In the genomic region with DNA sequence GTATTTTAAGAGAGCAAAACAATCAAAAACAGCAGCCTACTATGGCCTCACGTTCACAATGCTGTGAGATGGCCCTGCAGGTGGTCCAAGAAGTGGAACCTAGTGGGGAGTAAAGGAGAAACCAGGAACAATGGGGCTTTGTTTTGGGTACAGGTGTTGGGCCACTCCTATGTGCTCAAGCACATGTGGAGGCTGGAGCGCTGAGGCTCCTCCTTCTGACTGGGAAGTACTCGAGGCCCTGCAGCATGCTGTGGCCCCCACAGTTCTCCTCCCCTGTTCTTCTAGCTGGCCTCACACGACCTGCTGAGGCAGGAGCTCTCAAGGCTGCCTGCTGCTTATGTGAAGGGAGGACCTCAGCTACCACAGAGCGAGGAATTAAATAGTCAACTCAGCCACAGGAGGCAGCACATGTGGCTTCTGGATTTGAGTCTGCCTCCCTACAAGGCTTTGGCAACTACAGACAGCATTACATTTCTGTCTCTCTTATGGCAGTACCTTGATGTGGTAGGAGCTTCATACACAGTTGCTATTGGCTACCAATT, we compare ENCODE assay signal across 22 cellular contexts.
A peak's percentile ranks its signal among the peaks of the same experiment; 100 is the strongest.
DNase-seq lines count a peak whose midpoint lies in the region; ATAC-seq, FAIRE-seq and TF ChIP-seq lines count a peak whose summit lies in the region.
"Had no signal": no experiment of that assay in that cellular context is flagged by ENCODE, and none has a peak within 500 bp of the region (broad histone marks: within the 10 kb centered on the region; RNA-seq: fewer than 3 reads in every experiment).

No MANE protein-coding gene starts in this region.

- no peaks in the 10 kb centered on the region for H3K79me2 ChIP-seq in keratinocyte (ENCODE audit: control insufficient read depth, insufficient read depth, low read length)

- H4K20me1 ChIP-seq in keratinocyte (ENCODE audit: control insufficient read depth, extremely low read depth, insufficient read depth, low read length): no peaks in the 10 kb centered on the region

- H3K27ac ChIP-seq in WERI-Rb-1: no peak overlapping the region
- no peak overlapping the region for H3K27ac ChIP-seq in keratinocyte (ENCODE audit: control insufficient read depth, insufficient read depth, low read length)
- H3K27ac ChIP-seq: adrenal gland had no signal

- H3K27me3 ChIP-seq in WERI-Rb-1 (ENCODE audit: insufficient read depth, low read depth, severe bottlenecking): no peaks in the 10 kb centered on the region
- H3K27me3 ChIP-seq in keratinocyte (ENCODE audit: control insufficient read depth, extremely low read depth, insufficient read depth, low read length): peaks cover 5% of the 10 kb centered on the region
- H3K27me3 ChIP-seq: adrenal gland had no signal

- no peak overlapping the region for H3K4me2 ChIP-seq in keratinocyte (ENCODE audit: control insufficient read depth, extremely low read depth, insufficient read depth, low read depth, low read length)

- dilution Hi-C loops in keratinocyte (cut with MboI; ENCODE audit: extremely low pct_ligation_motif_present, low sequenced_read_pairs): no loop called here

- no peak for ATAC-seq in GM18519 (IDR thresholded peaks at IDR 0.05; ENCODE audit: low FRiP score, unreplicated experiment)
- ATAC-seq: left ventricle myocardium superior; Panc1; stimulated activated memory B cell treated with anti-CD40 and anti-IgM and Interleukin-4, amounts not matched to agents 10 μg/mL and 1 μg/mL and 100 μg/mL, for 72 hours; T-cell had no signal

- H3K4me1 ChIP-seq in keratinocyte (ENCODE audit: control insufficient read depth, extremely low read depth, insufficient read depth, low read length): no peaks in the 10 kb centered on the region
- H3K4me1 ChIP-seq: adrenal gland had no signal

- TF ChIP-seq CTCF in LNCaP clone FGC (IDR thresholded peaks at IDR 0.05; ENCODE audit: control insufficient read depth, extremely low read depth, insufficient read depth) (peak; percentile 8; the same call in 1 of the 2 replicates), WERI-Rb-1 (IDR thresholded peaks at IDR 0.05; ENCODE audit: low read depth, low read length) (0 out of 2 replicates have a peak, but pooled peaks have one; percentile 21), keratinocyte (optimal IDR thresholded peaks at IDR 0.05 in 1 of 3, IDR thresholded peaks at IDR 0.05 in 1 of 3, conservative IDR thresholded peaks at IDR 0.05 in 1 of 3; ENCODE audit: extremely low read depth in 1 of 3, insufficient read depth in 2 of 3, low read length in 3 of 3) (peak in 2 of 3 experiments; percentile 3 to 26)

- H2AFZ ChIP-seq in keratinocyte (ENCODE audit: control insufficient read depth, low read length): no peak overlapping the region

- FAIRE-seq in keratinocyte (lab: Jason Lieb, UNC) (no peak), RCC 7860 (lab: Jason Lieb, UNC) (no peak)
- FAIRE-seq: endometrium had no signal

- H3K9me3 ChIP-seq in WERI-Rb-1 (ENCODE audit: severe bottlenecking): no peaks in the 10 kb centered on the region
- no peaks in the 10 kb centered on the region for H3K9me3 ChIP-seq in keratinocyte (ENCODE audit: control insufficient read depth, low read depth, low read length)
- H3K9me3 ChIP-seq: adrenal gland had no signal

- H3K36me3 ChIP-seq in WERI-Rb-1 (no peaks in the 10 kb centered on the region), keratinocyte (ENCODE audit: control insufficient read depth in 2 of 2, extremely low read depth in 1 of 2, insufficient read depth in 2 of 2, low read length in 2 of 2) (no peaks in the 10 kb centered on the region)
- H3K36me3 ChIP-seq: adrenal gland had no signal

- H3K4me3 ChIP-seq in LNCaP clone FGC (ENCODE audit: low read depth, low read length): no peak overlapping the region
- H3K4me3 ChIP-seq in WERI-Rb-1 (ENCODE audit: low read depth, low read length): no peak overlapping the region
- no peak overlapping the region for H3K4me3 ChIP-seq in keratinocyte (ENCODE audit: control insufficient read depth in 2 of 3, extremely low read depth in 1 of 3, insufficient read depth in 2 of 3, low read depth in 1 of 3, low read length in 3 of 3)
- H3K4me3 ChIP-seq: adrenal gland had no signal

- H3K9ac ChIP-seq in keratinocyte (ENCODE audit: control insufficient read depth, extremely low read depth, insufficient read depth, low read length): no peak overlapping the region

- H3K9me1 ChIP-seq in keratinocyte (ENCODE audit: control insufficient read depth, extremely low read depth, insufficient read depth, low read length): no peaks in the 10 kb centered on the region

- DNase-seq in DMS 273 (lab: John Stamatoyannopoulos, UW; ENCODE audit: unreplicated experiment) (peak; percentile 41), DMS 273 treated with DMSO at 0.1 percent for 48 hours (lab: John Stamatoyannopoulos, UW) (no peak), LNCaP clone FGC (ENCODE audit: low read depth) (no peak), WERI-Rb-1 (peak; percentile 29), keratinocyte (ENCODE audit: low read depth, low spot score) (no peak), A172 (ENCODE audit: low spot score) (no peak), RCC 7860 (ENCODE audit: low spot score) (no peak)
- DNase-seq: 8988T; activated CD4-positive, alpha-beta memory T cell treated with anti-CD3 and anti-CD28 coated beads for 36 hours; adrenal gland; CD4-positive, CD25-positive, alpha-beta regulatory T cell; foreskin melanocyte; KBM-7; left ventricle myocardium superior; NCI-H1417; NCI-H524 treated with DMSO at 0.1 percent for 48 hours; T-cell; trophoblast cell had no signal

Comparison
In these comparisons a context has a peak if more than half of its experiments do, and no peak if none do; other contexts are left out.
1. DNase-seq: peak in DMS 273 (single experiment) and WERI-Rb-1 (single experiment); none in DMS 273 treated with DMSO at 0.1 percent for 48 hours (single experiment), LNCaP clone FGC (single experiment), keratinocyte (single experiment), A172 (single experiment) and RCC 7860 (single experiment).
2. Peak in every context shown above with its lines, with median percentiles within 50 percentile points of each other: CTCF ChIP-seq.